27 cellular contexts compared by ENCODE assay signal in genomic region chr1:82165304-82165703, GRCh38.
"Had no signal": no experiment of that assay in that cellular context is flagged by ENCODE, and none has a peak within 500 bp of the region (broad histone marks: within the 10 kb centered on the region; RNA-seq: fewer than 3 reads in every experiment).

No MANE protein-coding gene starts in this region.

- H3K4me3 ChIP-seq: stomach, suprapubic skin, testis, thoracic aorta, thyroid gland, tibial artery, tibial nerve, transverse colon, upper lobe of left lung, upper lobe of right lung, uterus, vagina had no signal

- FAIRE-seq: urothelium cell line had no signal

- DNase-seq: stimulated activated CD4-positive, alpha-beta T cell treated with anti-CD3 and anti-CD28 coated beads, Interleukin-2, amount 100 ng/mL, for 48 hours; stimulated activated CD4-positive, alpha-beta T cell treated with anti-CD3 and anti-CD28 coated beads, Interleukin-4, amount 100 ng/mL, for 1 hour; stimulated activated CD4-positive, alpha-beta T cell treated with anti-CD3 and anti-CD28 coated beads, Interleukin-4, amount 100 ng/mL, for 24 hours; stimulated activated CD4-positive, alpha-beta T cell treated with anti-CD3 and anti-CD28 coated beads, Interleukin-4, amount 100 ng/mL, for 4 hours; stimulated activated CD8-positive, alpha-beta memory T cell treated with anti-CD3 and anti-CD28 coated beads, Interleukin-4, amount 100 ng/mL, for 48 hours; stimulated activated naive B cell treated with anti-CD40 and anti-IgM and Interleukin-4, amounts not matched to agents 10 μg/mL and 1 μg/mL and 100 μg/mL, for 72 hours; stimulated activated naive CD4-positive, alpha-beta T cell; stimulated activated naive CD4-positive, alpha-beta T cell treated with Interleukin-2 at 50 U/mL for 16 hours; stimulated activated naive CD8-positive, alpha-beta T cell treated with anti-CD3 and anti-CD28 coated beads, Interleukin-15, amount 100 ng/mL, for 72 hours; stimulated activated naive CD8-positive, alpha-beta T cell treated with anti-CD3 and anti-CD28 coated beads, Interleukin-15, Interleukin-2, amounts not matched to agents 100 U/mL and 50 U/mL, for 24 hours; stomach; substantia nigra; testis; thyroid gland; tibial artery; transverse colon; trophoblast cell; upper lobe of left lung; upper lobe of right lung; uterus had no signal

- H3K9me3 ChIP-seq: stomach, suprapubic skin, testis, thoracic aorta, thyroid gland, tibial artery, tibial nerve, transverse colon, upper lobe of left lung, upper lobe of right lung, uterus, vagina had no signal

- H3K4me1 ChIP-seq: tibial artery, uterus had no signal

- H3K36me3 ChIP-seq: stomach, suprapubic skin, thoracic aorta, thyroid gland, tibial artery, tibial nerve, transverse colon, upper lobe of left lung, upper lobe of right lung, uterus, vagina had no signal

- H3K27ac ChIP-seq: stomach, suprapubic skin, testis, thoracic aorta, thyroid gland, tibial artery, tibial nerve, transverse colon, upper lobe of left lung, upper lobe of right lung, uterus, vagina had no signal

- H3K27me3 ChIP-seq: stomach, suprapubic skin, testis, thyroid gland, tibial artery, tibial nerve, transverse colon, upper lobe of left lung, upper lobe of right lung, uterus, vagina had no signal

- ATAC-seq: stimulated activated effector memory CD8-positive, alpha-beta T cell treated with anti-CD3 and anti-CD28 coated beads, Interleukin-12 subunit alpha, Interleukin-12 subunit beta, amount 100 ng/mL, for 72 hours; stimulated activated memory B cell treated with anti-CD40 and anti-IgM and Interleukin-4, amounts not matched to agents 10 μg/mL and 1 μg/mL and 100 μg/mL, for 72 hours; stimulated activated naive B cell treated with anti-CD40 and anti-IgM and Interleukin-4, amounts not matched to agents 10 μg/mL and 1 μg/mL and 100 μg/mL, for 72 hours; stimulated activated naive CD8-positive, alpha-beta T cell treated with anti-CD3 and anti-CD28 coated beads, Interleukin-15, amount 100 ng/mL, for 72 hours; stimulated activated naive CD8-positive, alpha-beta T cell treated with anti-CD3 and anti-CD28 coated beads, Interleukin-15, Interleukin-2, amounts not matched to agents 100 U/mL and 50 U/mL, for 24 hours; upper lobe of right lung had no signal
